8 cellular contexts compared by ENCODE assay signal in the genomic region with DNA sequence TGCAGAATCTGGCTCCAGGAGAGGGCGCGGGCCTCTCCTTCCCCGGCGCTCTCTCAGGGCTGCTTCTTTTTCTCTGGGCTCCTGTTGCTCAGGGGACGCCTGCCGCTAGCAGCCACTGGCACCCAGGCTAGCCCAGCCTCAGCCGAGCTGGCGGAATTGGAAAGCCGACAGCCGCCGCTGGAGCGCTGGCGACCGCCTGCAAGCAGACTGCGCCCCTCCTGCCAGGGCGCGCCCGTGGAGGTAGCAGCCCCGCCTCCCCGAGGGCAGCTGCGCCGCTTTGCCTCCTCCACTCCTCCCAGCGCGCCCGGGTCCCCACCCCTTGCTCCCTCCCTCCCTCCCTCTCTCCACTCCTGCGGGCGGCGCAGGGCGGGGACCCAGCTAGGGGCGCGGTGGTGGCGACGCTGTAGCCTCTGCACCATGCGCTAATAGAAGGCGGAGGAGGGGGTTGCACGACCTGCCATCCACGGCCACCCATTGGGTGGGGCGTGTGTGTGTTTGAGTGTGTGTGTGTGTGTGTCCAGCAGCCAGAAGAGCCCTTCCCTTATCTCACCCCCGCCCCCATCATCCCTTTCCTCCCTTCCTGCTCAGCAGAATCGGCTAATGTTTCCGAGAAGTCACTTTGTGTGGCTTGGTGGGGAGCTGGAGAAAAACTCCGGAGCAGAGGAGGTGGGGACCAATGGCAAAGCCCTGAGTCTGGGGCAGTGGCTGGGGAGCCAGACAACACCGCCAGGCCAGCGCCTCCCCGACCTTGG. TPM values are rescaled to one million over a fixed set of nuclear protein-coding genes. Genes with fewer than 3 reads are reported as not detected.
A peak's percentile ranks its signal among the peaks of the same experiment; 100 is the strongest.
DNase-seq lines count a peak whose midpoint lies in the region; ATAC-seq and TF ChIP-seq lines count a peak whose summit lies in the region.

TSS of gene SCN9A (minus strand) at position 209 of the 752 bp plus-strand sequence. CDS start 64,188 bp downstream, outside the sequence.

- POLR2A ChIA-PET in HEK293 (lab: Yijun Ruan, JAX), result interaction anchor here (0.6 to 2.2 kb wide), 5 partner anchors 9 to 422 kb away, joined by 3 to 8 read pairs (median 3); partner anchors contain the start of gene TTC21B

- H3K4me3 ChIP-seq in HEK293 (ENCODE audit: low read depth, low read length), result peak within 1 kb of the TSS; percentile 72
- peak within 1 kb of the TSS; percentile 50 for H3K4me3 ChIP-seq in mesodermal cell (ENCODE audit: extremely low read depth, insufficient read depth, low read length, poor library complexity, severe bottlenecking)

- WGBS in mesodermal cell (ENCODE audit: insufficient coverage in 2 of 2), 2 experiments, result 0% methylated on average over 18 to 20 of the region's 45 CpGs

- H3K36me3 ChIP-seq in HEK293 (ENCODE audit: control insufficient read depth in 2 of 2, insufficient read depth in 1 of 2, low read length in 2 of 2) (no peaks in the 10 kb centered on the region), mesodermal cell (ENCODE audit: control insufficient read depth, insufficient read depth, low read length) (no peaks in the 10 kb centered on the region)

- DNase-seq in ELR (ENCODE audit: low read depth), result peak; percentile 87
- DNase-seq in NCI-H1694 treated with DMSO at 0.1 percent for 48 hours (lab: John Stamatoyannopoulos, UW), result peak; percentile 88
- DNase-seq in UCSD-AML1 (lab: John Stamatoyannopoulos, UW; ENCODE audit: unreplicated experiment), result peak; percentile 76
- peak in 38 of 49 donors; percentile 3 to 65 (median 25) for DNase-seq in substantia nigra (lab: John Stamatoyannopoulos, UW)

- H3K9me3 ChIP-seq in HEK293 (ENCODE audit: control insufficient read depth, insufficient read depth, low read depth, low read length), result no peaks in the 10 kb centered on the region
- no peaks in the 10 kb centered on the region for H3K9me3 ChIP-seq in mesodermal cell (ENCODE audit: control insufficient read depth, low read length)

- TF ChIP-seq CTCF in HEK293 (tag by site-specific recombination; IDR thresholded peaks at IDR 0.05), result peak; percentile 85

- ATAC-seq in esophagus mucosa, result peak; percentile 95
- no peak for ATAC-seq in GM21737 (IDR thresholded peaks at IDR 0.05; ENCODE audit: unreplicated experiment)

- H3K4me1 ChIP-seq in HEK293 (ENCODE audit: control insufficient read depth, insufficient read depth, low read length) (peaks cover 20% of the 10 kb centered on the region), mesodermal cell (ENCODE audit: control insufficient read depth, insufficient read depth, low read length, poor library complexity, severe bottlenecking) (peaks cover 2% of the 10 kb centered on the region)

- CTCF ChIA-PET in HEK293 (lab: Yijun Ruan, JAX), result interaction anchor here (0.6 to 4.3 kb wide), 9 partner anchors 9 to 1208 kb away, joined by 3 to 25 read pairs (median 3); no protein-coding TSS in a partner anchor

- H3K27ac ChIP-seq in HEK293 (ENCODE audit: extremely low read depth, low read depth, low read length), result peak within 1 kb of the TSS; percentile 74
- H3K27ac ChIP-seq in mesodermal cell (ENCODE audit: low read depth, low read length, severe bottlenecking), result no peak within 1 kb of the TSS
- H3K27ac ChIP-seq in substantia nigra (ENCODE audit: low read depth, low read length, poor library complexity, severe bottlenecking), result peak within 1 kb of the TSS; percentile 17

TF ChIP-seq in HEK293, 187 proteins besides CTCF, POLR2A, EP300 and RAD21 (continues in another document):
- TF ChIP-seq PRDM10 (tag by site-specific recombination; IDR thresholded peaks at IDR 0.05), result peak; percentile 96
- TF ChIP-seq ZSCAN30 (tag by site-specific recombination; IDR thresholded peaks at IDR 0.05), result peak; percentile 17
- TF ChIP-seq PRDM1 (tag by site-specific recombination; IDR thresholded peaks at IDR 0.05), result no peak
- TF ChIP-seq RBAK (tag by site-specific recombination; IDR thresholded peaks at IDR 0.05), result no peak
- no peak for TF ChIP-seq ZNF416 (tag by site-specific recombination; IDR thresholded peaks at IDR 0.05)
- TF ChIP-seq GLIS1 (tag by site-specific recombination; IDR thresholded peaks at IDR 0.05), result peak; percentile 61; the same call in 1 of the 2 replicates
- TF ChIP-seq, protein P1, sequence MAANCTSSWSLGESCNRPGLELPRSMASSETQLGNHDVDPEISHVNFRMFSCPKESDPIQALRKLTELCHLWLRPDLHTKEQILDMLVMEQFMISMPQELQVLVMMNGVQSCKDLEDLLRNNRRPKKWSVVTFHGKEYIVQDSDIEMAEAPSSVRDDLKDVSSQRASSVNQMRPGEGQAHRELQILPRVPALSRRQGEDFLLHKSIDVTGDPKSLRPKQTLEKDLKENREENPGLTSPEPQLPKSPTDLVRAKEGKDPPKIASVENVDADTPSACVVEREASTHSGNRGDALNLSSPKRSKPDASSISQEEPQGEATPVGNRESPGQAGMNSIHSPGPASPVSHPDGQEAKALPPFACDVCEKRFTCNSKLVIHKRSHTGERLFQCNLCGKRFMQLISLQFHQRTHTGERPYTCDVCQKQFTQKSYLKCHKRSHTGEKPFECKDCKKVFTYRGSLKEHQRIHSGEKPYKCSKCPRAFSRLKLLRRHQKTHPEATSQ (tag by site-specific recombination; IDR thresholded peaks at IDR 0.05), result peak; percentile 55; the same call in 1 of the 2 replicates
- TF ChIP-seq SP3 (tag by site-specific recombination; IDR thresholded peaks at IDR 0.05), result peak; percentile 88
- peak; percentile 85 for TF ChIP-seq SP2 (tag by site-specific recombination; IDR thresholded peaks at IDR 0.05)
- no peak for TF ChIP-seq SCRT1 (tag by site-specific recombination; IDR thresholded peaks at IDR 0.05; ENCODE audit: borderline replicate concordance)
- peak; percentile 96 for TF ChIP-seq ZBTB8A (tag by site-specific recombination; IDR thresholded peaks at IDR 0.05)
- TF ChIP-seq HOXC10 (CRISPR knock-in tag; IDR thresholded peaks at IDR 0.05), result no peak
- TF ChIP-seq ZNF670 (tag by site-specific recombination; IDR thresholded peaks at IDR 0.05; ENCODE audit: low read depth), result no peak
- TF ChIP-seq ZNF558 (tag by site-specific recombination; IDR thresholded peaks at IDR 0.05), result no peak
- no peak for TF ChIP-seq ZBTB7A (tag by site-specific recombination; IDR thresholded peaks at IDR 0.05; ENCODE audit: low read depth)
- no peak for TF ChIP-seq REPIN1 (tag by site-specific recombination; IDR thresholded peaks at IDR 0.05; ENCODE audit: low read depth)
- peak; percentile 42; the same call in 1 of the 2 replicates for TF ChIP-seq ZNF561 (tag by site-specific recombination; IDR thresholded peaks at IDR 0.05; ENCODE audit: borderline replicate concordance)
- no peak for TF ChIP-seq GLI2 (tag by site-specific recombination; IDR thresholded peaks at IDR 0.05; ENCODE audit: borderline replicate concordance, low read depth)
- TF ChIP-seq ZNF843 (tag by site-specific recombination; IDR thresholded peaks at IDR 0.05), result peak; percentile 32; the same call in 1 of the 2 replicates
- TF ChIP-seq EGR2 (tag by site-specific recombination; IDR thresholded peaks at IDR 0.05; ENCODE audit: low read depth), result peak; percentile 87
- peak; percentile 93 for TF ChIP-seq KLF7 (tag by site-specific recombination; IDR thresholded peaks at IDR 0.05; ENCODE audit: borderline replicate concordance)
- peak; percentile 91 for TF ChIP-seq ZFHX2 (tag by site-specific recombination; conservative IDR thresholded peaks at IDR 0.05)

RNA-seq across cellular contexts. Expression of gene SCN9A, which starts in this region (rescaled TPM):
- total RNA-seq in esophagus mucosa, result 0.28 TPM
- 0.81 TPM for polyA plus RNA-seq in mesodermal cell (2013, experiment 1 of 2)
- 0.51 TPM for polyA plus RNA-seq in mesodermal cell (2013, experiment 2 of 2)

Comparison
In these comparisons a context has a peak if more than half of its experiments do, and no peak if none do; other contexts are left out.
1. Peak in ATAC-seq in esophagus mucosa; RNA of the gene not detected or under 1 TPM.
2. DNase-seq: peak in every context shown above with its lines; median percentile 88 in NCI-H1694 treated with DMSO at 0.1 percent for 48 hours; 87 in ELR; 76 in UCSD-AML1; 25 in substantia nigra.